In genomic region chr22:39996732-39997131, GRCh38 we compare ENCODE assay signal across 17 cellular contexts. TPM values are rescaled to one million over a fixed set of nuclear protein-coding genes. Genes with fewer than 3 reads are reported as not detected.
DNase-seq lines count a peak whose midpoint lies in the region; TF ChIP-seq lines count a peak whose summit lies in the region.
"Had no signal": no experiment of that assay in that cellular context is flagged by ENCODE, and none has a peak within 500 bp of the region (broad histone marks: within the 10 kb centered on the region; RNA-seq: fewer than 3 reads in every experiment).

No MANE protein-coding gene starts in this region.

- H3K36me3 ChIP-seq in duodenal mucosa (ENCODE audit: control insufficient read depth in 1 of 2, insufficient read depth in 2 of 2, low read length in 2 of 2) (no peaks in the 10 kb centered on the region), neural progenitor cell (no peaks in the 10 kb centered on the region)
- H3K36me3 ChIP-seq: brain microvascular endothelial cell, neutrophil, tibial artery had no signal

- no peak overlapping the region for H3K9ac ChIP-seq in duodenal mucosa (ENCODE audit: low read depth in 1 of 2, low read length in 2 of 2)
- no peak overlapping the region for H3K9ac ChIP-seq in neural progenitor cell
- H3K9ac ChIP-seq: KMS-11 had no signal

- H3K9me3 Mint-ChIP-seq in mesothelial cell of epicardium (no peaks in the 10 kb centered on the region), neural progenitor cell (no peaks in the 10 kb centered on the region)
- no peaks in the 10 kb centered on the region for H3K9me3 Mint-ChIP-seq in activated CD4-positive, alpha-beta T cell treated with anti-CD3 and anti-CD28 coated beads, Interleukin-2, amount 10 ng/mL, durations not matched to agents 7 days and 5 days
- H3K9me3 Mint-ChIP-seq: activated CD4-positive, alpha-beta memory T cell treated with anti-CD3 and anti-CD28 coated beads, Interleukin-2, amount 10 ng/mL, durations not matched to agents 7 days and 5 days had no signal

- H3K4me3 ChIP-seq in LNCaP clone FGC (ENCODE audit: low read depth, low read length): peak overlapping the region; percentile 73
- peak overlapping the region; percentile 14 to 63 for H3K4me3 ChIP-seq in duodenal mucosa (ENCODE audit: low read depth in 1 of 2, low read length in 2 of 2)
- no peak overlapping the region for H3K4me3 ChIP-seq in neural progenitor cell
- H3K4me3 ChIP-seq: tibial artery had no signal

- H2AFZ ChIP-seq in neural progenitor cell (replicated peaks): no peak overlapping the region

- H3K27me3 Mint-ChIP-seq in mesothelial cell of epicardium (ENCODE audit: low read depth) (peaks cover 40% of the 10 kb centered on the region), neural progenitor cell (ENCODE audit: insufficient read depth, low read depth) (peaks cover 32% of the 10 kb centered on the region)
- peaks cover 39% of the 10 kb centered on the region for H3K27me3 Mint-ChIP-seq in activated CD4-positive, alpha-beta T cell treated with anti-CD3 and anti-CD28 coated beads, Interleukin-2, amount 10 ng/mL, durations not matched to agents 7 days and 5 days

- H3F3A ChIP-seq in neural progenitor cell (ENCODE audit: low read depth): peaks cover 73% of the 10 kb centered on the region

- CTCF ChIA-PET in activated CD4-positive, alpha-beta T cell treated with anti-CD3 and anti-CD28 coated beads, Interleukin-2, amount 10 ng/mL, durations not matched to agents 7 days and 5 days (lab: Charles Lee): interaction anchor here (1.0 to 1.1 kb wide), 3 partner anchors 12 to 43 kb away, joined by 3 to 4 read pairs (median 3); no protein-coding TSS in a partner anchor

- peak overlapping the region; percentile 25; the same call in 1 of the 2 replicates for H3K27ac ChIP-seq in 22Rv1
- no peak overlapping the region for H3K27ac ChIP-seq in duodenal mucosa (ENCODE audit: low read depth, low read length)
- H3K27ac ChIP-seq in neural progenitor cell: no peak overlapping the region
- H3K27ac ChIP-seq: brain microvascular endothelial cell, KMS-11, neutrophil, tibial artery had no signal

- no peaks in the 10 kb centered on the region for H3K9me3 ChIP-seq in duodenal mucosa (ENCODE audit: control insufficient read depth in 1 of 2, low read length in 2 of 2)
- no peaks in the 10 kb centered on the region for H3K9me3 ChIP-seq in neural progenitor cell (ENCODE audit: low read depth)
- H3K9me3 ChIP-seq: neutrophil, tibial artery had no signal

- no peak overlapping the region for H3K4me2 ChIP-seq in neural progenitor cell
- H3K4me2 ChIP-seq: KMS-11 had no signal

- POLR2A ChIA-PET in activated CD4-positive, alpha-beta T cell treated with anti-CD3 and anti-CD28 coated beads, Interleukin-2, amount 10 ng/mL, durations not matched to agents 7 days and 5 days (lab: Charles Lee): no interaction called here

- peaks cover 3% of the 10 kb centered on the region for H4K20me1 ChIP-seq in neural progenitor cell (ENCODE audit: low read depth)

- peaks cover 36 to 53% of the 10 kb centered on the region in 2 donors for H3K4me1 ChIP-seq in duodenal mucosa (ENCODE audit: control insufficient read depth in 1 of 2, insufficient read depth in 2 of 2, low read length in 2 of 2)
- H3K4me1 ChIP-seq in neural progenitor cell: peaks cover 45% of the 10 kb centered on the region

- TF ChIP-seq CTCF in 22Rv1 (IDR thresholded peaks at IDR 0.05) (no peak), LNCaP clone FGC (IDR thresholded peaks at IDR 0.05; ENCODE audit: control insufficient read depth, extremely low read depth, insufficient read depth) (no peak), mesothelial cell of epicardium (IDR thresholded peaks at IDR 0.05; ENCODE audit: unreplicated experiment) (no peak), neural progenitor cell (IDR thresholded peaks at IDR 0.05) (no peak)

- H3K27ac Mint-ChIP-seq in mesothelial cell of epicardium (peak overlapping the region; percentile 11), neural progenitor cell (no peak overlapping the region)
- H3K27ac Mint-ChIP-seq in activated CD4-positive, alpha-beta T cell treated with anti-CD3 and anti-CD28 coated beads, Interleukin-2, amount 10 ng/mL, durations not matched to agents 7 days and 5 days: no peak overlapping the region
- H3K27ac Mint-ChIP-seq: activated CD4-positive, alpha-beta memory T cell treated with anti-CD3 and anti-CD28 coated beads, Interleukin-2, amount 10 ng/mL, durations not matched to agents 7 days and 5 days had no signal

- H3K36me3 Mint-ChIP-seq in mesothelial cell of epicardium (no peaks in the 10 kb centered on the region), neural progenitor cell (no peaks in the 10 kb centered on the region)
- no peaks in the 10 kb centered on the region for H3K36me3 Mint-ChIP-seq in activated CD4-positive, alpha-beta T cell treated with anti-CD3 and anti-CD28 coated beads, Interleukin-2, amount 10 ng/mL, durations not matched to agents 7 days and 5 days (ENCODE audit: low read depth)

- DNase-seq in LNCaP clone FGC (ENCODE audit: low read depth) (no peak), mesothelial cell of epicardium (ENCODE audit: low spot score in 2 of 2, unreplicated experiment in 2 of 2) (no peak), SW 1271 (lab: John Stamatoyannopoulos, UW) (no peak), neural progenitor cell (ENCODE audit: low spot score) (no peak)
- no peak for DNase-seq in activated T-cell treated with anti-CD3 and anti-CD28 coated beads, Interleukin-2, amount 50 U/mL, for 1 hour
- no peak for DNase-seq in activated CD4-positive, alpha-beta T cell treated with anti-CD3 and anti-CD28 coated beads, Interleukin-2, amount 10 ng/mL, durations not matched to agents 7 days and 5 days
- DNase-seq: activated CD4-positive, alpha-beta memory T cell treated with anti-CD3 and anti-CD28 coated beads, Interleukin-2, amount 10 ng/mL, durations not matched to agents 7 days and 5 days; activated effector memory CD4-positive, alpha-beta T cell treated with anti-CD3 and anti-CD28 coated beads, Interleukin-2, amount 50 U/mL, for 16 hours; brain microvascular endothelial cell; NCI-H2029; NCI-H774; stimulated activated CD4-positive, alpha-beta T cell treated with anti-CD3 and anti-CD28 coated beads, Interleukin-15, amount 100 ng/mL, for 24 hours; tibial artery had no signal

- H3K4me1 Mint-ChIP-seq in mesothelial cell of epicardium: peaks cover 53% of the 10 kb centered on the region
- peaks cover 8% of the 10 kb centered on the region for H3K4me1 Mint-ChIP-seq in activated CD4-positive, alpha-beta T cell treated with anti-CD3 and anti-CD28 coated beads, Interleukin-2, amount 10 ng/mL, durations not matched to agents 7 days and 5 days
- peaks cover 65% of the 10 kb centered on the region for H3K4me1 Mint-ChIP-seq in neural progenitor cell

- H3K4me3 Mint-ChIP-seq in mesothelial cell of epicardium (no peak overlapping the region), neural progenitor cell (no peak overlapping the region)
- no peak overlapping the region for H3K4me3 Mint-ChIP-seq in activated CD4-positive, alpha-beta T cell treated with anti-CD3 and anti-CD28 coated beads, Interleukin-2, amount 10 ng/mL, durations not matched to agents 7 days and 5 days
- H3K4me3 Mint-ChIP-seq: activated CD4-positive, alpha-beta memory T cell treated with anti-CD3 and anti-CD28 coated beads, Interleukin-2, amount 10 ng/mL, durations not matched to agents 7 days and 5 days had no signal

- no peaks in the 10 kb centered on the region for H3K79me2 ChIP-seq in neural progenitor cell (ENCODE audit: low read depth)

- peaks cover 8 to 9% of the 10 kb centered on the region in 2 donors for H3K27me3 ChIP-seq in duodenal mucosa (ENCODE audit: control insufficient read depth in 1 of 2, insufficient read depth in 2 of 2, low read length in 2 of 2)
- peaks cover 61% of the 10 kb centered on the region for H3K27me3 ChIP-seq in neural progenitor cell

RNA-seq across cellular contexts. Expression of gene FAM83F, which starts 2.0 kb away (rescaled TPM):
- 6.5 to 8.0 TPM (median 7.2 TPM) in 3 replicates for total RNA-seq in mesothelial cell of epicardium
- total RNA-seq in activated CD4-positive, alpha-beta T cell treated with anti-CD3 and anti-CD28 coated beads, Interleukin-2, amount 10 ng/mL, durations not matched to agents 7 days and 5 days: under 1 TPM; 0.04 to 0.05 TPM
- 0.09 and 0.56 TPM in 2 replicates for total RNA-seq in neural progenitor cell (ENCODE audit: low replicate concordance)
- total RNA-seq: activated CD4-positive, alpha-beta memory T cell treated with anti-CD3 and anti-CD28 coated beads, Interleukin-2, amount 10 ng/mL, durations not matched to agents 7 days and 5 days had no signal

RNA-seq across cellular contexts. Expression of gene TMA7B, which starts 36.5 kb away (rescaled TPM):
- total RNA-seq in mesothelial cell of epicardium (not detected in 3 replicates), neural progenitor cell (ENCODE audit: low replicate concordance) (not detected in 2 replicates)
- 1 to 10 TPM; 4.7 to 5.4 TPM for total RNA-seq in activated CD4-positive, alpha-beta T cell treated with anti-CD3 and anti-CD28 coated beads, Interleukin-2, amount 10 ng/mL, durations not matched to agents 7 days and 5 days
